ENCODE assay signal across 8 cellular contexts in the genomic region with DNA sequence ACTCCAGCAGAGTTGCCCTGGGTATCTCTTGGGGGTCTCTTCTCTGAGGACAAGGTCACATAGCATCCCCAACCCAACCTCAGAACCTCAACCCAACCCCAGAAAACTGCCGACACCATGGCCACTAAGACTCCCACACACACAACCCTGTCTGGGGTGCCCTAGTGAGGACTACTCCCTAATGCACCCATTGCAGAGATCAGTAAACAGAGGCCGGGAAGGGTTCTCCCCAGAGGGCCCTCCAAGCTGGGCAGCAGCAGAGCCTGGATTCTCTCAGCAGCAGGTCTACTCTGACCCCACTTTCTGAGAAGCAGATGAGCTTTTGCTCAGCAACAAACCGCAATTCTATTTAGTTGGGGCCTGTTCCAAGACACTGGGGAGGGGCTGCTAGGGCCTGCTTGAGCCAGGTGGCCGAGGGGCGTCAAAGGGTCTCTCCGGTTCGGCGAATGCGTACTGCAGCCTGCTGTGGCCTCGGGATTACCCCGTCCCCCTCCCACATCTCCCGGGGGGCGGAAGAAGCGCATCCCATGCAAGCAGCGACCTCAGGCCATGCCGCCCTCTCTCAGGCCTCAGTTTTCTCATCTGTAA. TPM values are rescaled to one million over a fixed set of nuclear protein-coding genes. Genes with fewer than 3 reads are reported as not detected.
DNase-seq lines count a peak whose midpoint lies in the region; TF ChIP-seq lines count a peak whose summit lies in the region.
"Had no signal": no experiment of that assay in that cellular context is flagged by ENCODE, and none has a peak within 500 bp of the region (broad histone marks: within the 10 kb centered on the region; RNA-seq: fewer than 3 reads in every experiment).

No MANE protein-coding gene starts in this region.

- POLR2A ChIA-PET in GM10248 (lab: Yijun Ruan, JAX) = no interaction called here

- H3K36me3 Mint-ChIP-seq in neural progenitor cell = no peaks in the 10 kb centered on the region

- TF ChIP-seq CTCF in GM10248 (IDR thresholded peaks at IDR 0.05; ENCODE audit: control extremely low read depth, extremely low read depth, low read depth, missing control alignments) (no peak), LNCaP clone FGC (IDR thresholded peaks at IDR 0.05; ENCODE audit: control insufficient read depth, extremely low read depth, insufficient read depth) (no peak), neural progenitor cell (IDR thresholded peaks at IDR 0.05) (no peak)

- CTCF ChIA-PET in GM10248 (lab: Yijun Ruan, JAX) = interaction anchor here (1.0 kb wide), 1 partner anchor 168 kb away, joined by 4 read pairs; no protein-coding TSS in a partner anchor

- DNase-seq in GM10248 (ENCODE audit: extremely low spot score) = peak; percentile 18
- no peak for DNase-seq in LNCaP clone FGC (ENCODE audit: low read depth)
- no peak for DNase-seq in effector memory CD4-positive, alpha-beta T cell
- DNase-seq in neural progenitor cell (ENCODE audit: low spot score) = peak; percentile 22
- no peak for DNase-seq in cerebellar cortex (ENCODE audit: low spot score)
- no peak for DNase-seq in C1 segment of cervical spinal cord (lab: John Stamatoyannopoulos, UW)
- DNase-seq in activated effector memory CD4-positive, alpha-beta T cell treated with Interleukin-2 at 50 U/mL for 16 hours = no peak

- H3K4me1 Mint-ChIP-seq in neural progenitor cell = peaks cover 7% of the 10 kb centered on the region

- peaks cover 11% of the 10 kb centered on the region for H3F3A ChIP-seq in neural progenitor cell (ENCODE audit: low read depth)

- no peaks in the 10 kb centered on the region for H3K36me3 ChIP-seq in effector memory CD4-positive, alpha-beta T cell (ENCODE audit: control insufficient read depth, insufficient read depth, low read length)
- H3K36me3 ChIP-seq in neural progenitor cell = no peaks in the 10 kb centered on the region

- peaks cover 27% of the 10 kb centered on the region for H4K20me1 ChIP-seq in neural progenitor cell (ENCODE audit: low read depth)

- H3K9ac ChIP-seq in neural progenitor cell = no peak overlapping the region

- H3K4me1 ChIP-seq in effector memory CD4-positive, alpha-beta T cell (ENCODE audit: control insufficient read depth, insufficient read depth, low read length, poor library complexity, severe bottlenecking) = peaks cover 3% of the 10 kb centered on the region
- H3K4me1 ChIP-seq in neural progenitor cell = peaks cover 5% of the 10 kb centered on the region

- no peak overlapping the region for H3K27ac Mint-ChIP-seq in neural progenitor cell

- no peaks in the 10 kb centered on the region for H3K9me3 ChIP-seq in effector memory CD4-positive, alpha-beta T cell (ENCODE audit: control insufficient read depth, low read length)
- no peaks in the 10 kb centered on the region for H3K9me3 ChIP-seq in neural progenitor cell (ENCODE audit: low read depth)

- peaks cover 6% of the 10 kb centered on the region for H3K27me3 ChIP-seq in effector memory CD4-positive, alpha-beta T cell (replicated peaks; ENCODE audit: control insufficient read depth, insufficient read depth, low read length, poor library complexity, severe bottlenecking)
- peaks cover 40% of the 10 kb centered on the region for H3K27me3 ChIP-seq in neural progenitor cell

- H3K4me3 Mint-ChIP-seq in neural progenitor cell = peak overlapping the region; percentile 83

- no peaks in the 10 kb centered on the region for H3K9me3 Mint-ChIP-seq in neural progenitor cell

- H3K27ac ChIP-seq in effector memory CD4-positive, alpha-beta T cell (ENCODE audit: insufficient read depth, low read length, poor library complexity, severe bottlenecking) = no peak overlapping the region
- no peak overlapping the region for H3K27ac ChIP-seq in neural progenitor cell

- H3K4me2 ChIP-seq in neural progenitor cell = peak overlapping the region; percentile 100

- peaks cover 11% of the 10 kb centered on the region for H3K27me3 Mint-ChIP-seq in neural progenitor cell (ENCODE audit: insufficient read depth, low read depth)

- H3K4me3 ChIP-seq in LNCaP clone FGC (ENCODE audit: low read depth, low read length) = peak overlapping the region; percentile 58
- H3K4me3 ChIP-seq in effector memory CD4-positive, alpha-beta T cell (ENCODE audit: insufficient read depth, low read depth, low read length, poor library complexity, severe bottlenecking) = peak overlapping the region; percentile 32
- H3K4me3 ChIP-seq in neural progenitor cell = peak overlapping the region; percentile 92

- no peaks in the 10 kb centered on the region for H3K79me2 ChIP-seq in neural progenitor cell (ENCODE audit: low read depth)

- peak overlapping the region; percentile 79 for H2AFZ ChIP-seq in neural progenitor cell (replicated peaks)

RNA-seq across cellular contexts. Expression of gene OGDHL, which starts 0.8 kb away (rescaled TPM):
- total RNA-seq in neural progenitor cell (ENCODE audit: low replicate concordance) = 0.34 and 0.56 TPM in 2 replicates
- total RNA-seq: mononuclear cell had no signal

Comparison
In these comparisons a context has a peak if more than half of its experiments do, and no peak if none do; other contexts are left out.
1. DNase-seq: peak in GM10248 (single experiment) and neural progenitor cell (single experiment); none in LNCaP clone FGC (single experiment), effector memory CD4-positive, alpha-beta T cell (0 of 3), cerebellar cortex (single experiment), C1 segment of cervical spinal cord (0 of 14) and activated effector memory CD4-positive, alpha-beta T cell treated with Interleukin-2 at 50 U/mL for 16 hours (single experiment).
2. H3K4me3 ChIP-seq: peak in every context shown above with its lines; median percentile 92 in neural progenitor cell; 58 in LNCaP clone FGC; 32 in effector memory CD4-positive, alpha-beta T cell.